In genomic region chr4:128241425-128241913, GRCh38 we compare ENCODE assay signal across 11 cellular contexts. TPM values are rescaled to one million over a fixed set of nuclear protein-coding genes. Genes with fewer than 3 reads are reported as not detected.
DNase-seq lines count a peak whose midpoint lies in the region; ATAC-seq, FAIRE-seq and TF ChIP-seq lines count a peak whose summit lies in the region.
"Had no signal": no experiment of that assay in that cellular context is flagged by ENCODE, and none has a peak within 500 bp of the region (broad histone marks: within the 10 kb centered on the region; RNA-seq: fewer than 3 reads in every experiment).

No MANE protein-coding gene starts in this region.

- no peaks in the 10 kb centered on the region for H3K4me1 ChIP-seq in kidney (ENCODE audit: control insufficient read depth in 1 of 2, insufficient read depth in 1 of 2, low read depth in 1 of 2, low read length in 2 of 2)

- ATAC-seq in HG02588 (IDR thresholded peaks at IDR 0.05; ENCODE audit: unreplicated experiment) = no peak
- ATAC-seq: activated naive CD4-positive, alpha-beta T cell treated with anti-CD3 and anti-CD28 coated beads, Interleukin-2, amount 50 U/mL, for 72 hours; T-helper 17 cell had no signal

- no peak overlapping the region for H3K9ac ChIP-seq in kidney (ENCODE audit: low read length in 2 of 2)

- no peak for FAIRE-seq in kidney (lab: Jason Lieb, UNC)

- intact Hi-C loops in kidney (cut with DNase I) = no loop called here

- H3K36me3 ChIP-seq in kidney (ENCODE audit: control insufficient read depth in 1 of 2, insufficient read depth in 2 of 2, low read length in 2 of 2) = no peaks in the 10 kb centered on the region

- DNase-seq in ELR (ENCODE audit: low read depth) (peak; percentile 97), NCI-H226 (peak; percentile 92), epidermal melanocyte (ENCODE audit: insufficient read length, low spot score) (peak; percentile 89), pulmonary artery endothelial cell (ENCODE audit: low read depth, low spot score) (peak; percentile 26), DMS79 (lab: John Stamatoyannopoulos, UW) (no peak), NCI-H526 treated with DMSO at 0.1 percent for 48 hours (lab: John Stamatoyannopoulos, UW) (no peak), kidney (no peak)
- DNase-seq: NCI-H1105 treated with DMSO at 0.1 percent for 48 hours, T-helper 17 cell had no signal

- no peak for TF ChIP-seq CTCF in kidney (IDR thresholded peaks at IDR 0.05; ENCODE audit: borderline replicate concordance, extremely low read depth, insufficient read depth)

- no peak overlapping the region for H3K4me3 ChIP-seq in kidney (ENCODE audit: low read length in 2 of 2)

- H3K9me3 ChIP-seq in kidney (ENCODE audit: control insufficient read depth in 1 of 2, low read length in 2 of 2) = no peaks in the 10 kb centered on the region

- no peak overlapping the region for H3K27ac ChIP-seq in kidney (ENCODE audit: low read depth in 2 of 2, low read length in 2 of 2)

RNA-seq across cellular contexts. Expression of gene PGRMC2, which starts 46.1 kb away (rescaled TPM):
- total RNA-seq in pulmonary artery endothelial cell = 16.7 and 22.3 TPM in 2 replicates
- 65.7 TPM for total RNA-seq in kidney
- 70.0 TPM for polyA plus RNA-seq in kidney (ENCODE audit: insufficient read depth, low read depth, low replicate concordance)

Comparison
In these comparisons a context has a peak if more than half of its experiments do, and no peak if none do; other contexts are left out.
1. DNase-seq: peak in ELR (single experiment), NCI-H226 (single experiment), epidermal melanocyte (single experiment) and pulmonary artery endothelial cell (single experiment); none in DMS79 (single experiment), NCI-H526 treated with DMSO at 0.1 percent for 48 hours (single experiment) and kidney (single experiment).